In genomic region chr5:34244281-34245031, GRCh38 we compare ENCODE assay signal across 8 cellular contexts.
A peak's percentile ranks its signal among the peaks of the same experiment; 100 is the strongest.
DNase-seq lines count a peak whose midpoint lies in the region; ATAC-seq and TF ChIP-seq lines count a peak whose summit lies in the region.
"Not testable (repeated sequence)": the region's sequence is repeated elsewhere in the genome, so short reads cannot be mapped to it uniquely, and the experiment has no call there.

No MANE protein-coding gene starts in this region.

- peak overlapping the region; percentile 74 to 93 (median 87) for H3K4me3 Mint-ChIP-seq in naive thymus-derived CD8-positive, alpha-beta T cell

- not testable (repeated sequence) for H3K79me1 ChIP-seq in IMR-90 (ENCODE audit: low read depth in 1 of 2, low read length in 2 of 2)

- H3K23ac ChIP-seq in IMR-90 (ENCODE audit: low read depth, low read length), result 0 out of 2 replicates have a peak overlapping the region, but pooled peaks have one; percentile 49

- H3K27ac Mint-ChIP-seq in naive thymus-derived CD8-positive, alpha-beta T cell, result peak overlapping the region in 9 of 10 donors; percentile 72 to 96 (median 94)

- not testable (repeated sequence) for H3K9me1 ChIP-seq in IMR-90 (ENCODE audit: insufficient read depth, low read length)

- CTCF ChIA-PET in AG04449 (lab: Yijun Ruan, JAX); IMR-90 (lab: Yijun Ruan, JAX): not testable (repeated sequence)

- H3K4me3 ChIP-seq in AG04449 (ENCODE audit: low read depth, low read length), result peak overlapping the region; percentile 38
- peak overlapping the region; percentile 47 for H3K4me3 ChIP-seq in IMR-90 (ENCODE audit: insufficient read depth, low read depth, low read length)
- peak overlapping the region; percentile 51 to 74 for H3K4me3 ChIP-seq in ascending aorta

- peak overlapping the region; percentile 33 for H2BK5ac ChIP-seq in IMR-90 (ENCODE audit: low read depth, low read length, poor library complexity, severe bottlenecking)

- peak; percentile 79 for ATAC-seq in IMR-90 (ENCODE audit: low read depth)
- peak; percentile 92 to 94 for ATAC-seq in naive thymus-derived CD8-positive, alpha-beta T cell

- POLR2A ChIA-PET in AG04449 (lab: Yijun Ruan, JAX); IMR-90 (lab: Charles Lee; ENCODE audit: unreplicated experiment); naive thymus-derived CD8-positive, alpha-beta T cell (lab: Charles Lee): not testable (repeated sequence)

- not testable (repeated sequence) for H3K4ac ChIP-seq in IMR-90 (ENCODE audit: low read depth, low read length)

- intact Hi-C loops in IMR-90 (cut with micrococcal nuclease); ascending aorta (cut with DNase I): not testable (repeated sequence)

- DNase-seq in AG04449 (ENCODE audit: low read depth, low spot score), result not testable (repeated sequence)
- DNase-seq in IMR-90 (peak; percentile 49), ascending aorta (ENCODE audit: low spot score in 2 of 2) (peak; percentile 22 to 86), glomerular visceral epithelial cell (ENCODE audit: extremely low spot score) (peak; percentile 71)
- DNase-seq in activated CD4-positive, CD25-positive, alpha-beta regulatory T cell treated with anti-CD3 and anti-CD28 coated beads, Interleukin-2, amount 50 U/mL, for 72 hours, result peak; percentile 75
- DNase-seq in naive thymus-derived CD8-positive, alpha-beta T cell, result peak; percentile 60 to 88 (median 81)
- DNase-seq in stimulated activated CD4-positive, alpha-beta T cell treated with anti-CD3 and anti-CD28 coated beads, TNF-alpha, amount 100 ng/mL, for 1 hour (ENCODE audit: low read depth in 3 of 3, low spot score in 1 of 3), result peak; percentile 35 to 60 (median 58)

- H3K14ac ChIP-seq in IMR-90 (replicated peaks; ENCODE audit: low read depth, low read length), result not testable (repeated sequence)

- dilution Hi-C loops in IMR-90 (cut with HindIII; ENCODE audit: low sequenced_read_pairs, unreplicated experiment), result not testable (repeated sequence)

- not testable (repeated sequence) for H3K36me3 ChIP-seq in IMR-90 (ENCODE audit: control insufficient read depth, insufficient read depth, low read length); ascending aorta

- H3K4me1 ChIP-seq in IMR-90 (ENCODE audit: control insufficient read depth, insufficient read depth, low read length); ascending aorta: not testable (repeated sequence)

- peak overlapping the region; percentile 64; the same call in 1 of the 2 replicates for H3K9ac ChIP-seq in IMR-90 (ENCODE audit: low read depth, low read length)

- H3K4me2 ChIP-seq in IMR-90 (ENCODE audit: low read depth, low read length), result not testable (repeated sequence)

- WGBS in IMR-90 (ENCODE audit: extremely low coverage in 2 of 2, insufficient read length in 1 of 2), 2 experiments, result no CpG with 5 or more reads among the region's 41 CpGs

- H3K27me3 ChIP-seq in IMR-90 (ENCODE audit: control insufficient read depth, insufficient read depth, low read length); ascending aorta: not testable (repeated sequence)

- not testable (repeated sequence) for H2BK120ac ChIP-seq in IMR-90 (ENCODE audit: low read depth, low read length)

- not testable (repeated sequence) for H2BK15ac ChIP-seq in IMR-90 (ENCODE audit: low read depth, low read length)

- H3K27me3 Mint-ChIP-seq in naive thymus-derived CD8-positive, alpha-beta T cell, result not testable (repeated sequence)

- not testable (repeated sequence) for H2AFZ ChIP-seq in IMR-90 (replicated peaks; ENCODE audit: low read length, poor library complexity)

- H2BK20ac ChIP-seq in IMR-90 (ENCODE audit: low read depth, low read length), result not testable (repeated sequence)

- H4K91ac ChIP-seq in IMR-90 (ENCODE audit: insufficient read depth, low read depth, low read length), result not testable (repeated sequence)

- H2AK5ac ChIP-seq in IMR-90 (ENCODE audit: low read depth, low read length), result not testable (repeated sequence)

- not testable (repeated sequence) for TF ChIP-seq RAD21 in IMR-90 (IDR thresholded peaks at IDR 0.05; ENCODE audit: low read length)

- H4K8ac ChIP-seq in IMR-90 (ENCODE audit: low read depth in 2 of 2, low read length in 2 of 2), result 0 out of 4 replicates have a peak overlapping the region, but pooled peaks of 1 of the 2 experiments have one; percentile 42

- TF ChIP-seq CTCF in AG04449 (IDR thresholded peaks at IDR 0.05; ENCODE audit: insufficient read depth, low read length, missing control alignments); IMR-90 (conservative IDR thresholded peaks at IDR 0.05; ENCODE audit: low read depth, low read length): not testable (repeated sequence)
- peak in 1 of 3 experiments; percentile 24 for TF ChIP-seq CTCF in ascending aorta (IDR thresholded peaks at IDR 0.05)

- H3K27ac ChIP-seq in IMR-90 (ENCODE audit: insufficient read depth, low read length), result not testable (repeated sequence)
- H3K27ac ChIP-seq in ascending aorta, result peak overlapping the region; percentile 83 to 88

- not testable (repeated sequence) for H3K56ac ChIP-seq in IMR-90 (ENCODE audit: extremely low read depth, insufficient read depth, low read length)

- not testable (repeated sequence) for H3K9me3 ChIP-seq in IMR-90 (ENCODE audit: control insufficient read depth, insufficient read depth, low read length); ascending aorta

- BruUV-seq in IMR-90 (replicated peaks; lab: Mats Ljungman, UMichigan), result TSS peak; percentile 29

- TF ChIP-seq POLR2A in GM19099 (IDR thresholded peaks at IDR 0.05; ENCODE audit: extremely low read depth, insufficient read length, low read depth), result peak; percentile 47
- not testable (repeated sequence) for TF ChIP-seq POLR2A in IMR-90 (IDR thresholded peaks at IDR 0.05; ENCODE audit: low read depth, low read length)

- not testable (repeated sequence) for H3K18ac ChIP-seq in IMR-90 (ENCODE audit: low read depth, low read length)

- in situ Hi-C loops in IMR-90 (cut with MboI; ENCODE audit: low sequenced_read_pairs), result not testable (repeated sequence)

- H3K4me1 Mint-ChIP-seq in naive thymus-derived CD8-positive, alpha-beta T cell, result peaks cover 3 to 29% (median 17%) of the 10 kb centered on the region in 4 donors

- H4K20me1 ChIP-seq in IMR-90 (ENCODE audit: insufficient read depth, low read length), result not testable (repeated sequence)

- H2AK9ac ChIP-seq in IMR-90 (replicated peaks; ENCODE audit: low read depth, low read length, poor library complexity), result not testable (repeated sequence)

- not testable (repeated sequence) for H3K9me3 Mint-ChIP-seq in naive thymus-derived CD8-positive, alpha-beta T cell

- not testable (repeated sequence) for H3K36me3 Mint-ChIP-seq in naive thymus-derived CD8-positive, alpha-beta T cell

- not testable (repeated sequence) for H4K5ac ChIP-seq in IMR-90 (ENCODE audit: low read depth, low read length)
